Comparison of ENCODE assay signal across 1 cellular context in genomic region chr10:121927841-121928527, GRCh38.
TF ChIP-seq lines count a peak whose summit lies in the region.

Gene ATE1, minus strand, starts transcription at chr10:121928031. Its CDS starts 82 bp downstream, at chr10:121927949.

TF ChIP-seq in HepG2, 621 proteins besides CTCF, POLR2A, EP300 and RAD21 (continued from another document and continues in another):
- TF ChIP-seq ZHX1 (CRISPR knock-in tag; IDR thresholded peaks at IDR 0.05; ENCODE audit: low read depth): peak; percentile 13; the same call in 1 of the 2 replicates
- TF ChIP-seq MXI1 (IDR thresholded peaks at IDR 0.05; ENCODE audit: borderline replicate concordance, low read depth, low read length): 0 out of 3 replicates have a peak, but pooled peaks have one; percentile 12
- TF ChIP-seq KLF13 (CRISPR knock-in tag; IDR thresholded peaks at IDR 0.05): 0 out of 2 replicates have a peak, but pooled peaks have one; percentile 60
- peak; percentile 57; the same call in 1 of the 2 replicates for TF ChIP-seq KMT2B (CRISPR knock-in tag; IDR thresholded peaks at IDR 0.05)
- TF ChIP-seq ZKSCAN8 (CRISPR knock-in tag; IDR thresholded peaks at IDR 0.05; ENCODE audit: borderline replicate concordance): no peak
- no peak for TF ChIP-seq ZNF280D (CRISPR knock-in tag; IDR thresholded peaks at IDR 0.05)
- 0 out of 2 replicates have a peak, but pooled peaks have one; percentile 38 for TF ChIP-seq MIXL1 (CRISPR knock-in tag; IDR thresholded peaks at IDR 0.05)
- no peak for TF ChIP-seq ZBTB43 (CRISPR knock-in tag; conservative IDR thresholded peaks at IDR 0.05)
- peak; percentile 61; the same call in 1 of the 2 replicates for TF ChIP-seq TFDP1 (CRISPR knock-in tag; IDR thresholded peaks at IDR 0.05; ENCODE audit: borderline replicate concordance)
- TF ChIP-seq SIN3B (IDR thresholded peaks at IDR 0.05; ENCODE audit: low read length): no peak
- no peak for TF ChIP-seq HDAC6 (IDR thresholded peaks at IDR 0.05; ENCODE audit: low read depth, low read length)
- TF ChIP-seq ZNF792 (CRISPR knock-in tag; IDR thresholded peaks at IDR 0.05): 0 out of 2 replicates have a peak, but pooled peaks have one; percentile 30
- TF ChIP-seq NFIB (CRISPR knock-in tag; IDR thresholded peaks at IDR 0.05; ENCODE audit: borderline replicate concordance): no peak
- TF ChIP-seq ZBTB2 (CRISPR knock-in tag; IDR thresholded peaks at IDR 0.05; ENCODE audit: low read depth): peak; percentile 58; the same call in 1 of the 2 replicates
- no peak for TF ChIP-seq ZNF280B (CRISPR knock-in tag; IDR thresholded peaks at IDR 0.05; ENCODE audit: borderline replicate concordance)
- 0 out of 2 replicates have a peak, but pooled peaks have one; percentile 35 for TF ChIP-seq SMAD1 (CRISPR knock-in tag; IDR thresholded peaks at IDR 0.05; ENCODE audit: borderline replicate concordance, low read depth)
- TF ChIP-seq ZNF709 (CRISPR knock-in tag; IDR thresholded peaks at IDR 0.05): no peak
- no peak for TF ChIP-seq SMARCC2 (IDR thresholded peaks at IDR 0.05)
- TF ChIP-seq THAP8 (CRISPR knock-in tag; IDR thresholded peaks at IDR 0.05; ENCODE audit: borderline replicate concordance): no peak
- TF ChIP-seq YY1 (IDR thresholded peaks at IDR 0.05; ENCODE audit: insufficient read depth, insufficient replicate concordance, low read depth, low read length): peak; percentile 99
- TF ChIP-seq PHF21A (CRISPR knock-in tag; IDR thresholded peaks at IDR 0.05): peak; percentile 15; the same call in 1 of the 2 replicates
- peak; percentile 15; the same call in 1 of the 2 replicates for TF ChIP-seq ZNF441 (CRISPR knock-in tag; IDR thresholded peaks at IDR 0.05; ENCODE audit: borderline replicate concordance)
- peak; percentile 43; the same call in 1 of the 2 replicates for TF ChIP-seq KLF15 (CRISPR knock-in tag; IDR thresholded peaks at IDR 0.05; ENCODE audit: borderline replicate concordance)
- peak; percentile 47; the same call in 1 of the 2 replicates for TF ChIP-seq KDM5B (CRISPR knock-in tag; IDR thresholded peaks at IDR 0.05; ENCODE audit: borderline replicate concordance)
- TF ChIP-seq KAT8 (CRISPR knock-in tag; IDR thresholded peaks at IDR 0.05): peak; percentile 49; the same call in 1 of the 2 replicates
- TF ChIP-seq ELF3 (CRISPR knock-in tag; IDR thresholded peaks at IDR 0.05): 0 out of 2 replicates have a peak, but pooled peaks have one; percentile 45
- peak; percentile 51; the same call in 1 of the 2 replicates for TF ChIP-seq KDM2A (CRISPR knock-in tag; IDR thresholded peaks at IDR 0.05; ENCODE audit: borderline replicate concordance, low read depth)
- TF ChIP-seq POGK (CRISPR knock-in tag; conservative IDR thresholded peaks at IDR 0.05): peak; percentile 75; the same call in 1 of the 2 replicates
- peak; percentile 64 for TF ChIP-seq ELF1 (CRISPR knock-in tag; IDR thresholded peaks at IDR 0.05)
- peak; percentile 79 for TF ChIP-seq UBTF (CRISPR knock-in tag; IDR thresholded peaks at IDR 0.05)
- peak; percentile 73 for TF ChIP-seq PHF8 (CRISPR knock-in tag; IDR thresholded peaks at IDR 0.05)
- peak; percentile 22; the same call in 1 of the 2 replicates for TF ChIP-seq HIVEP1 (CRISPR knock-in tag; IDR thresholded peaks at IDR 0.05)
- no peak for TF ChIP-seq ZFP62 (CRISPR knock-in tag; IDR thresholded peaks at IDR 0.05)
- no peak for TF ChIP-seq ZNF205 (CRISPR knock-in tag; IDR thresholded peaks at IDR 0.05)
- TF ChIP-seq TMF1 (CRISPR knock-in tag; IDR thresholded peaks at IDR 0.05; ENCODE audit: low read depth): peak; percentile 69
- no peak for TF ChIP-seq THYN1 (CRISPR knock-in tag; IDR thresholded peaks at IDR 0.05; ENCODE audit: borderline replicate concordance, low read depth)
- TF ChIP-seq ARHGAP35 (CRISPR knock-in tag; IDR thresholded peaks at IDR 0.05; ENCODE audit: borderline replicate concordance): 0 out of 2 replicates have a peak, but pooled peaks have one; percentile 21
- no peak; the same call in 1 of the 2 replicates for TF ChIP-seq ZNF768 (CRISPR knock-in tag; IDR thresholded peaks at IDR 0.05)
- peak; percentile 29; the same call in 1 of the 2 replicates for TF ChIP-seq NFYC (CRISPR knock-in tag; IDR thresholded peaks at IDR 0.05)
